In genomic region chr19:17997969-17998826, GRCh38 we compare ENCODE assay signal across 9 cellular contexts. TPM values are rescaled to one million over a fixed set of nuclear protein-coding genes. Genes with fewer than 3 reads are reported as not detected.
DNase-seq lines count a peak whose midpoint lies in the region; ATAC-seq and TF ChIP-seq lines count a peak whose summit lies in the region.
"Had no signal": no experiment of that assay in that cellular context is flagged by ENCODE, and none has a peak within 500 bp of the region (broad histone marks: within the 10 kb centered on the region; RNA-seq: fewer than 3 reads in every experiment).

No MANE protein-coding gene starts in this region.

- H3K27ac Mint-ChIP-seq in T-helper 2 cell treated with Interferon-gamma antibody and Interleukin-4, amounts not matched to agents 5 μg/mL and 100 μg/mL, for 36 hours, result peak overlapping the region; percentile 74
- H3K27ac Mint-ChIP-seq in stimulated activated effector memory CD8-positive, alpha-beta T cell treated with anti-CD3 and anti-CD28 coated beads, Interleukin-12 subunit alpha, Interleukin-12 subunit beta, amount 100 ng/mL, for 72 hours, result peak overlapping the region; percentile 92

- peaks cover 12% of the 10 kb centered on the region for H3K4me1 Mint-ChIP-seq in T-helper 2 cell treated with Interferon-gamma antibody and Interleukin-4, amounts not matched to agents 5 μg/mL and 100 μg/mL, for 36 hours (ENCODE audit: low read depth)
- peaks cover 16% of the 10 kb centered on the region for H3K4me1 Mint-ChIP-seq in stimulated activated effector memory CD8-positive, alpha-beta T cell treated with anti-CD3 and anti-CD28 coated beads, Interleukin-12 subunit alpha, Interleukin-12 subunit beta, amount 100 ng/mL, for 72 hours

- TF ChIP-seq CTCF in PC-9 (conservative IDR thresholded peaks at IDR 0.05) (peak; percentile 68), fibroblast of mammary gland (conservative IDR thresholded peaks at IDR 0.05; ENCODE audit: control insufficient read depth, insufficient read depth, low read depth, low read length) (no peak), SK-N-SH (IDR thresholded peaks at IDR 0.05) (no peak)

- POLR2A ChIA-PET in PC-9 (lab: Charles Lee; ENCODE audit: unreplicated experiment) (interaction anchor here (0.6 kb wide), 1 partner anchor 65 kb away, joined by 5 read pairs; no protein-coding TSS in a partner anchor), SK-N-SH (lab: Yijun Ruan, JAX) (interaction anchor here (2.5 kb wide), 1 partner anchor 60 kb away, joined by 6 read pairs; no protein-coding TSS in a partner anchor)

- CTCF ChIA-PET in PC-9 (lab: Charles Lee), result interaction anchor here (0.6 to 1.3 kb wide), 6 partner anchors 38 to 424 kb away, joined by 3 to 10 read pairs (median 5); no protein-coding TSS in a partner anchor
- CTCF ChIA-PET in SK-N-SH (lab: Yijun Ruan, JAX), result interaction anchor here (1.1 to 16.7 kb wide), 15 partner anchors 10 to 153 kb away, joined by 3 to 464 read pairs (median 12); partner anchors contain the start of genes ARRDC2, CCDC124, KCNN1 and SLC5A5

- no peaks in the 10 kb centered on the region for H3K9me3 ChIP-seq in PC-9 (ENCODE audit: insufficient read depth, low read depth)
- no peaks in the 10 kb centered on the region for H3K9me3 ChIP-seq in SK-N-SH

- TF ChIP-seq EP300 in SK-N-SH (IDR thresholded peaks at IDR 0.05; ENCODE audit: borderline replicate concordance in 1 of 2, low read depth in 1 of 2, low read length in 1 of 2), result no peak

- H3K4me2 ChIP-seq in PC-9 (peak overlapping the region; percentile 89), SK-N-SH (no peak overlapping the region)

- no peak for ATAC-seq in stimulated activated effector memory CD8-positive, alpha-beta T cell treated with anti-CD3 and anti-CD28 coated beads, Interleukin-12 subunit alpha, Interleukin-12 subunit beta, amount 100 ng/mL, for 72 hours
- ATAC-seq: naive thymus-derived CD8-positive, alpha-beta T cell had no signal

- no peaks in the 10 kb centered on the region for H3K27me3 ChIP-seq in PC-9 (ENCODE audit: insufficient read depth, low read depth)
- H3K27me3 ChIP-seq in SK-N-SH (ENCODE audit: insufficient read depth), result no peaks in the 10 kb centered on the region

- peak overlapping the region; percentile 74 for H2AFZ ChIP-seq in PC-9
- H2AFZ ChIP-seq in SK-N-SH (ENCODE audit: low read depth), result no peak overlapping the region

- H3K4me3 ChIP-seq in PC-9 (peak overlapping the region; percentile 76), fibroblast of mammary gland (ENCODE audit: control insufficient read depth, low read depth, low read length) (no peak overlapping the region), SK-N-SH (ENCODE audit: low read depth in 2 of 2, low read length in 1 of 2) (no peak overlapping the region)

- intact Hi-C loops in PC-9 (cut with micrococcal nuclease; ENCODE audit: unreplicated experiment), result loop anchor here (2.0 to 5.0 kb wide), 3 partner anchors 51 to 139 kb away; partner anchors contain the start of genes RPL18A and SLC5A5

- H3K9me2 ChIP-seq in PC-9 (ENCODE audit: insufficient read depth) (no peaks in the 10 kb centered on the region), SK-N-SH (no peaks in the 10 kb centered on the region)

- no peak overlapping the region for H3K9ac ChIP-seq in SK-N-SH

- H3K79me2 ChIP-seq in PC-9 (ENCODE audit: low read depth), result peaks cover 33% of the 10 kb centered on the region
- H3K79me2 ChIP-seq in SK-N-SH (ENCODE audit: insufficient read depth), result peaks cover 9% of the 10 kb centered on the region; the same call in 1 of the 2 replicates

- 72% methylated on average over 9 of the region's 41 CpGs for WGBS in SK-N-SH (ENCODE audit: low lambda C conversion rate)

- H3K36me3 Mint-ChIP-seq in T-helper 2 cell treated with Interferon-gamma antibody and Interleukin-4, amounts not matched to agents 5 μg/mL and 100 μg/mL, for 36 hours (ENCODE audit: low read depth), result peaks cover 5% of the 10 kb centered on the region
- H3K36me3 Mint-ChIP-seq in stimulated activated effector memory CD8-positive, alpha-beta T cell treated with anti-CD3 and anti-CD28 coated beads, Interleukin-12 subunit alpha, Interleukin-12 subunit beta, amount 100 ng/mL, for 72 hours, result peaks cover 31% of the 10 kb centered on the region

- H3K27ac ChIP-seq in PC-9, result peak overlapping the region; percentile 85
- H3K27ac ChIP-seq in SK-N-SH (ENCODE audit: low read depth in 2 of 2, low read length in 1 of 2), result no peak overlapping the region

- H3K9me3 Mint-ChIP-seq in T-helper 2 cell treated with Interferon-gamma antibody and Interleukin-4, amounts not matched to agents 5 μg/mL and 100 μg/mL, for 36 hours, result no peaks in the 10 kb centered on the region
- no peaks in the 10 kb centered on the region for H3K9me3 Mint-ChIP-seq in stimulated activated effector memory CD8-positive, alpha-beta T cell treated with anti-CD3 and anti-CD28 coated beads, Interleukin-12 subunit alpha, Interleukin-12 subunit beta, amount 100 ng/mL, for 72 hours
- H3K9me3 Mint-ChIP-seq: naive thymus-derived CD8-positive, alpha-beta T cell had no signal

- H3F3A ChIP-seq in PC-9 (ENCODE audit: insufficient read depth, low read depth) (peaks cover 36% of the 10 kb centered on the region), SK-N-SH (replicated peaks; ENCODE audit: insufficient read depth) (peaks cover 3% of the 10 kb centered on the region)

- no peak for TF ChIP-seq RAD21 in SK-N-SH (IDR thresholded peaks at IDR 0.05; ENCODE audit: low read length)

- no peaks in the 10 kb centered on the region for H3K36me3 ChIP-seq in PC-9 (ENCODE audit: low read depth)
- no peaks in the 10 kb centered on the region for H3K36me3 ChIP-seq in SK-N-SH (replicated peaks in 1 of 2; ENCODE audit: control insufficient read depth in 1 of 2, insufficient read depth in 2 of 2, low read length in 1 of 2)

- H4K20me1 ChIP-seq in PC-9 (ENCODE audit: insufficient read depth) (peaks cover 4% of the 10 kb centered on the region; the same call in 1 of the 2 replicates), SK-N-SH (ENCODE audit: insufficient read depth) (no peaks in the 10 kb centered on the region)

- H3K4me1 ChIP-seq in PC-9 (replicated peaks; ENCODE audit: insufficient read depth) (peaks cover 38% of the 10 kb centered on the region), SK-N-SH (ENCODE audit: control insufficient read depth in 1 of 2, insufficient read depth in 2 of 2, low read depth in 1 of 2, low read length in 1 of 2) (peaks cover 0 to 4% of the 10 kb centered on the region in 2 experiments; a peak in 1 of 4 replicates)

- BruUV-seq in PC-9 (replicated peaks; lab: Mats Ljungman, UMichigan), result no TSS peak

- no peak for DNase-seq in T-helper 2 cell treated with Interferon-gamma antibody and Interleukin-4, amounts not matched to agents 5 μg/mL and 100 μg/mL, for 36 hours (ENCODE audit: low spot score)
- no peak for DNase-seq in T-helper 2 cell
- peak; percentile 65 to 74 for DNase-seq in PC-9
- peak; percentile 57 for DNase-seq in fibroblast of mammary gland (ENCODE audit: low read depth)
- DNase-seq in stimulated activated effector memory CD8-positive, alpha-beta T cell treated with anti-CD3 and anti-CD28 coated beads, Interleukin-12 subunit alpha, Interleukin-12 subunit beta, amount 100 ng/mL, for 72 hours (ENCODE audit: low spot score in 2 of 2), result no peak
- no peak for DNase-seq in SK-N-SH
- DNase-seq in KG1 (lab: John Stamatoyannopoulos, UW), result no peak
- no peak for DNase-seq in stimulated activated CD4-positive, alpha-beta T cell treated with anti-CD3 and anti-CD28 coated beads, Interleukin-2, amount 100 ng/mL, for 24 hours
- DNase-seq: naive thymus-derived CD8-positive, alpha-beta T cell had no signal

- peaks cover 5% of the 10 kb centered on the region for H3K27me3 Mint-ChIP-seq in T-helper 2 cell treated with Interferon-gamma antibody and Interleukin-4, amounts not matched to agents 5 μg/mL and 100 μg/mL, for 36 hours (ENCODE audit: low read depth)
- H3K27me3 Mint-ChIP-seq: naive thymus-derived CD8-positive, alpha-beta T cell had no signal

- no peak overlapping the region for H3K4me3 Mint-ChIP-seq in T-helper 2 cell treated with Interferon-gamma antibody and Interleukin-4, amounts not matched to agents 5 μg/mL and 100 μg/mL, for 36 hours
- no peak overlapping the region for H3K4me3 Mint-ChIP-seq in stimulated activated effector memory CD8-positive, alpha-beta T cell treated with anti-CD3 and anti-CD28 coated beads, Interleukin-12 subunit alpha, Interleukin-12 subunit beta, amount 100 ng/mL, for 72 hours

TF ChIP-seq in SK-N-SH, 30 proteins besides CTCF, POLR2A, EP300 and RAD21 (continues in another document):
- TF ChIP-seq NFIC (IDR thresholded peaks at IDR 0.05; ENCODE audit: borderline replicate concordance), result no peak
- no peak for TF ChIP-seq FOXJ3 (CRISPR knock-in tag; IDR thresholded peaks at IDR 0.05)
- TF ChIP-seq EZH2phosphoT487 (IDR thresholded peaks at IDR 0.05; ENCODE audit: borderline replicate concordance, low read depth), result no peak
- TF ChIP-seq, protein P1, sequence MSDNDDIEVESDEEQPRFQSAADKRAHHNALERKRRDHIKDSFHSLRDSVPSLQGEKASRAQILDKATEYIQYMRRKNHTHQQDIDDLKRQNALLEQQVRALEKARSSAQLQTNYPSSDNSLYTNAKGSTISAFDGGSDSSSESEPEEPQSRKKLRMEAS (IDR thresholded peaks at IDR 0.05; ENCODE audit: low read depth), result no peak
- no peak for TF ChIP-seq JUND (IDR thresholded peaks at IDR 0.05)
- no peak for TF ChIP-seq ELF1 (IDR thresholded peaks at IDR 0.05)
- TF ChIP-seq, protein P2, sequence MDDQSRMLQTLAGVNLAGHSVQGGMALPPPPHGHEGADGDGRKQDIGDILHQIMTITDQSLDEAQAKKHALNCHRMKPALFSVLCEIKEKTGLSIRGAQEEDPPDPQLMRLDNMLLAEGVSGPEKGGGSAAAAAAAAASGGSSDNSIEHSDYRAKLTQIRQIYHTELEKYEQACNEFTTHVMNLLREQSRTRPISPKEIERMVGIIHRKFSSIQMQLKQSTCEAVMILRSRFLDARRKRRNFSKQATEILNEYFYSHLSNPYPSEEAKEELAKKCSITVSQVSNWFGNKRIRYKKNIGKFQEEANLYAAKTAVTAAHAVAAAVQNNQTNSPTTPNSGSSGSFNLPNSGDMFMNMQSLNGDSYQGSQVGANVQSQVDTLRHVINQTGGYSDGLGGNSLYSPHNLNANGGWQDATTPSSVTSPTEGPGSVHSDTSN (IDR thresholded peaks at IDR 0.05), result no peak
- no peak for TF ChIP-seq USF1 (IDR thresholded peaks at IDR 0.05; ENCODE audit: borderline replicate concordance, low read depth)

RNA-seq across cellular contexts. Expression of gene ARRDC2, which starts 9.8 kb away (rescaled TPM):
- total RNA-seq in PC-9 (2021), result 15.5 and 20.6 TPM in 2 replicates
- polyA plus RNA-seq in SK-N-SH (2012; rRNA removed), result 5.5 and 6.3 TPM in 2 replicates
- 3.9 and 4.9 TPM in 2 replicates for polyA plus RNA-seq in SK-N-SH (2012; cell fraction: cytosol; rRNA removed)
- polyA plus RNA-seq in SK-N-SH (2012; cell fraction: nucleus; rRNA removed), result 14.9 and 22.3 TPM in 2 replicates

RNA-seq across cellular contexts. Expression of gene KCNN1, which starts 31.3 kb away (rescaled TPM):
- total RNA-seq in PC-9 (2021), result 0.09 TPM in 1 of 2 replicates, not detected in the other
- 2.7 and 3.6 TPM in 2 replicates for polyA plus RNA-seq in SK-N-SH (2012; rRNA removed)
- polyA plus RNA-seq in SK-N-SH (2012; cell fraction: cytosol; rRNA removed), result 1.6 and 2.7 TPM in 2 replicates
- 3.2 and 4.4 TPM in 2 replicates for polyA plus RNA-seq in SK-N-SH (2012; cell fraction: nucleus; rRNA removed)
- total RNA-seq: naive thymus-derived CD8-positive, alpha-beta T cell had no signal
- polyA plus RNA-seq: naive thymus-derived CD8-positive, alpha-beta T cell had no signal

Comparison
In these comparisons a context has a peak if more than half of its experiments do, and no peak if none do; other contexts are left out.
1. DNase-seq: peak in PC-9 (2 of 2) and fibroblast of mammary gland (single experiment); none in T-helper 2 cell treated with Interferon-gamma antibody and Interleukin-4, amounts not matched to agents 5 μg/mL and 100 μg/mL, for 36 hours (single experiment), T-helper 2 cell (0 of 5), stimulated activated effector memory CD8-positive, alpha-beta T cell treated with anti-CD3 and anti-CD28 coated beads, Interleukin-12 subunit alpha, Interleukin-12 subunit beta, amount 100 ng/mL, for 72 hours (0 of 2), SK-N-SH (single experiment), KG1 (single experiment) and stimulated activated CD4-positive, alpha-beta T cell treated with anti-CD3 and anti-CD28 coated beads, Interleukin-2, amount 100 ng/mL, for 24 hours (0 of 2).